ENCODE assay signal across 25 cellular contexts in the genomic region with DNA sequence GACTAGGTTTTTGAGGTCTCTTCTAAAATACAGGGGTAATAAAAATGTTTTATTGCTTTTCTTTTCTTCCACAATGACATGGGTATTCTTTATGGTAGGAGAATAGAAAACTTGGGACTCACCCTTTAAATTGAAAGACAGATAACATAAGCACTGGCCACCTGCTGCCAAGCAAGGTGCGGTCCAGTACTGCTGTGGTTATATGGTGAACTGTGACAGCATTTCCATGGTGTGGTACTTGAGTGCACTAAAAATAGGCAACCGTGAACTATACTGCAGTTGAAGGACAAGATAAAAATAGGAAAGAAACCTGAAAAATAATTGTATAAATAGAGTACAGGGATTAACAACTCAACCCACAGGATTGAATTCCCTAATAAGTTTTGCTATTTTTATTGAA. TPM values are rescaled to one million over a fixed set of nuclear protein-coding genes. Genes with fewer than 3 reads are reported as not detected.
"Had no signal": no experiment of that assay in that cellular context is flagged by ENCODE, and none has a peak within 500 bp of the region (broad histone marks: within the 10 kb centered on the region; RNA-seq: fewer than 3 reads in every experiment).

No MANE protein-coding gene starts in this region.

- H3K9me3 ChIP-seq: body of pancreas, left lung, pancreas, prostate gland, suprapubic skin had no signal

- H3K4me3 ChIP-seq: body of pancreas, gastrocnemius medialis, left lung, pancreas, prostate gland, spleen, suprapubic skin, tibial artery had no signal

- H3K36me3 ChIP-seq: gastrocnemius medialis, left lung, pancreas, prostate gland, suprapubic skin had no signal

- H3K27me3 ChIP-seq: body of pancreas, gastrocnemius medialis, left lung, pancreas, spleen, suprapubic skin, tibial artery had no signal

- ATAC-seq: activated T-cell treated with anti-CD3 and anti-CD28 coated beads, Interleukin-2, amount 50 U/mL, for 72 hours; body of pancreas; effector memory CD8-positive, alpha-beta T cell; gastrocnemius medialis; left lung; naive thymus-derived CD8-positive, alpha-beta T cell; pancreas had no signal

- H3K27ac ChIP-seq: body of pancreas, gastrocnemius medialis, left lung, pancreas, prostate gland, spleen, suprapubic skin, tibial artery had no signal

- H3K4me1 ChIP-seq: body of pancreas, left lung, pancreas, prostate gland, spleen, suprapubic skin had no signal

- DNase-seq: activated CD4-positive, alpha-beta T cell treated with anti-CD3 and anti-CD28 coated beads for 4 hours; activated CD4-positive, alpha-beta T cell treated with anti-CD3 and anti-CD28 coated beads, Interleukin-2, amount 50 U/mL, for 4 hours; activated CD4-positive, CD25-positive, alpha-beta regulatory T cell; activated effector memory CD4-positive, alpha-beta T cell treated with Interleukin-2 at 50 U/mL for 16 hours; activated naive CD4-positive, alpha-beta T cell treated with Interleukin-2 at 50 U/mL for 16 hours; activated T-cell treated with anti-CD3 and anti-CD28 coated beads for 4 hours; activated T-cell treated with anti-CD3 and anti-CD28 coated beads, Interleukin-2, amount 50 U/mL, for 72 hours; aorta; body of pancreas; cortex of kidney; effector memory CD8-positive, alpha-beta T cell; erythroblast; gastrocnemius medialis; left lung; mammary epithelial cell; naive thymus-derived CD8-positive, alpha-beta T cell; nucleus accumbens; pancreas; retina; spleen; stimulated activated naive CD4-positive, alpha-beta T cell; tibial artery had no signal

RNA-seq across cellular contexts. Expression of a gene that starts 54.4 kb away (rescaled TPM):
- total RNA-seq: activated T-cell treated with anti-CD3 and anti-CD28 coated beads, Interleukin-2, amount 50 U/mL, for 72 hours; naive thymus-derived CD8-positive, alpha-beta T cell; T-helper 1 cell treated with Interleukin-12 subunit alpha and Interleukin-12 subunit beta and Interleukin-4 antibody, amounts not matched to agents 30 ng/mL and 1 ng/mL, for 36 hours had no signal
- polyA plus RNA-seq: naive thymus-derived CD8-positive, alpha-beta T cell had no signal
